ENCODE assay signal across 8 cellular contexts in genomic region chr11:61333638-61334433, GRCh38. TPM values are rescaled to one million over a fixed set of nuclear protein-coding genes. Genes with fewer than 3 reads are reported as not detected.
DNase-seq lines count a peak whose midpoint lies in the region; ATAC-seq and TF ChIP-seq lines count a peak whose summit lies in the region.

No MANE protein-coding gene starts in this region.

- no peaks in the 10 kb centered on the region for H3K27me3 Mint-ChIP-seq in CD4-positive, alpha-beta T cell
- H3K27me3 Mint-ChIP-seq in naive B cell, result no peaks in the 10 kb centered on the region

- ATAC-seq in CD4-positive, alpha-beta T cell (ENCODE audit: poor library complexity), result no peak
- ATAC-seq in naive B cell (ENCODE audit: low read depth in 2 of 2) (no peak), HG02759 (IDR thresholded peaks at IDR 0.05; ENCODE audit: unreplicated experiment) (no peak), GM21723 (IDR thresholded peaks at IDR 0.05; ENCODE audit: unreplicated experiment) (no peak)

- peaks cover 63% of the 10 kb centered on the region for H3K4me1 Mint-ChIP-seq in CD4-positive, alpha-beta T cell (ENCODE audit: low read depth)
- H3K4me1 Mint-ChIP-seq in naive B cell, result peaks cover 49 to 67% (median 66%) of the 10 kb centered on the region in 3 donors

- peak overlapping the region; percentile 97 for H3K4me3 ChIP-seq in LNCaP clone FGC (ENCODE audit: low read depth, low read length)

- CTCF ChIA-PET in CD4-positive, alpha-beta T cell (lab: Charles Lee), result interaction anchor here (1.4 to 6.0 kb wide), 4 partner anchors 28 to 102 kb away, joined by 4 to 173 read pairs (median 26); partner anchors contain the start of genes CYB561A3, TMEM138 and TMEM216

- peak overlapping the region; percentile 96 for H3K4me3 Mint-ChIP-seq in CD4-positive, alpha-beta T cell
- peak overlapping the region; percentile 85 to 98 (median 94) for H3K4me3 Mint-ChIP-seq in naive B cell

- TF ChIP-seq CTCF in CD4-positive, alpha-beta T cell (IDR thresholded peaks at IDR 0.05), result no peak
- TF ChIP-seq CTCF in LNCaP clone FGC (IDR thresholded peaks at IDR 0.05; ENCODE audit: control insufficient read depth, extremely low read depth, insufficient read depth), result no peak

- intact Hi-C loops in CD4-positive, alpha-beta T cell (cut with DNase I, micrococcal nuclease), result loop anchor here in 1 of 2 experiments (1.0 to 5.0 kb wide), 4 partner anchors 28 to 492 kb away; partner anchors contain the start of genes CCDC86, CPSF7, TMEM109 and TMEM138

- peak overlapping the region; percentile 95 for H3K27ac Mint-ChIP-seq in CD4-positive, alpha-beta T cell
- H3K27ac Mint-ChIP-seq in naive B cell, result peak overlapping the region; percentile 88 to 98 (median 96)

- peak overlapping the region; percentile 87 for H3K27ac ChIP-seq in CD4-positive, alpha-beta T cell (ENCODE audit: low read depth, low read length)

- POLR2A ChIA-PET in CD4-positive, alpha-beta T cell (lab: Charles Lee), result interaction anchor here (0.8 to 5.3 kb wide), 10 partner anchors 11 to 420 kb away, joined by 3 to 64 read pairs (median 4); partner anchors contain the start of genes CPSF7, CYB561A3, SDHAF2 and TMEM109

- H3K27me3 ChIP-seq in CD4-positive, alpha-beta T cell (ENCODE audit: control insufficient read depth, insufficient read depth, low read length), result no peaks in the 10 kb centered on the region

- no peaks in the 10 kb centered on the region for H3K9me3 ChIP-seq in CD4-positive, alpha-beta T cell (ENCODE audit: control insufficient read depth, low read length)

- H3K9me3 Mint-ChIP-seq in CD4-positive, alpha-beta T cell, result no peaks in the 10 kb centered on the region
- H3K9me3 Mint-ChIP-seq in naive B cell, result no peaks in the 10 kb centered on the region

- DNase-seq in CD4-positive, alpha-beta T cell, result peak in 1 of 10 experiments; percentile 8
- DNase-seq in LNCaP clone FGC (ENCODE audit: low read depth) (no peak), cerebellar cortex (ENCODE audit: low spot score) (peak; percentile 10), naive B cell (no peak), ureter (ENCODE audit: low spot score) (no peak), medulla oblongata (ENCODE audit: extremely low spot score) (no peak)

- H3K36me3 Mint-ChIP-seq in CD4-positive, alpha-beta T cell (ENCODE audit: low read depth), result peaks cover 43% of the 10 kb centered on the region
- H3K36me3 Mint-ChIP-seq in naive B cell, result peaks cover 0 to 7% of the 10 kb centered on the region in 2 donors

RNA-seq across cellular contexts. Expression of gene TKFC, which starts 0.8 kb away (rescaled TPM):
- 10 to 100 TPM; 21.8 to 26.3 TPM for total RNA-seq in CD4-positive, alpha-beta T cell
- 10 to 100 TPM; 38.3 to 62.2 (median 46.4) TPM for polyA plus RNA-seq in naive B cell (ENCODE audit: low read depth in 6 of 6)
- total RNA-seq in ureter, result 99.8 TPM

RNA-seq across cellular contexts. Expression of gene DDB1, which starts 0.9 kb away (rescaled TPM):
- total RNA-seq in CD4-positive, alpha-beta T cell, result 100 to 1,000 TPM; 140 to 147 TPM
- polyA plus RNA-seq in naive B cell (ENCODE audit: low read depth in 6 of 6), result 100 to 1,000 TPM; 103 to 177 (median 111) TPM
- 193 TPM for total RNA-seq in ureter

RNA-seq across cellular contexts. Expression of gene CYB561A3, which starts 27.8 kb away (rescaled TPM):
- 10 to 100 TPM; 24.4 to 25.8 TPM for total RNA-seq in CD4-positive, alpha-beta T cell
- polyA plus RNA-seq in naive B cell (ENCODE audit: low read depth in 6 of 6), result 1,000 to 10,000 TPM; 1,105 to 1,945 (median 1,251) TPM
- 48.4 TPM for total RNA-seq in ureter

RNA-seq across cellular contexts. Expression of gene TMEM138, which starts 28.3 kb away (rescaled TPM):
- total RNA-seq in CD4-positive, alpha-beta T cell, result 10 to 100 TPM; 59.2 to 60.9 TPM
- polyA plus RNA-seq in naive B cell (ENCODE audit: low read depth in 6 of 6), result 10 to 100 TPM; 37.9 to 56.4 (median 41.9) TPM
- 69.5 TPM for total RNA-seq in ureter

RNA-seq across cellular contexts. Expression of gene VWCE, which starts 38.7 kb away (rescaled TPM):
- 1 to 10 TPM in 1 of 2 experiments, under 1 TPM in 1; 0.64 to 1.0 TPM for total RNA-seq in CD4-positive, alpha-beta T cell
- polyA plus RNA-seq in naive B cell (ENCODE audit: low read depth in 6 of 6), result under 1 TPM in 3 of 6 donors, not detected in 3; 0.24 to 0.79 (median 0.76) TPM
- 4.1 TPM for total RNA-seq in ureter
